11 cellular contexts compared by ENCODE assay signal in genomic region chr2:43484323-43484930, GRCh38.
DNase-seq lines count a peak whose midpoint lies in the region; ATAC-seq, FAIRE-seq and TF ChIP-seq lines count a peak whose summit lies in the region.
"Had no signal": no experiment of that assay in that cellular context is flagged by ENCODE, and none has a peak within 500 bp of the region (broad histone marks: within the 10 kb centered on the region; RNA-seq: fewer than 3 reads in every experiment).

No MANE protein-coding gene starts in this region.

- H3K9me3 ChIP-seq in prostate gland = no peaks in the 10 kb centered on the region

- CTCF ChIA-PET in activated CD4-positive, alpha-beta T cell treated with anti-CD3 and anti-CD28 coated beads, Interleukin-2, amount 10 ng/mL, durations not matched to agents 7 days and 5 days (lab: Charles Lee) = interaction anchor here (0.6 to 2.5 kb wide), 25 partner anchors 9 to 656 kb away, joined by 3 to 9 read pairs (median 4); no protein-coding TSS in a partner anchor

- no peaks in the 10 kb centered on the region for H3K27me3 ChIP-seq in prostate gland (replicated peaks; ENCODE audit: insufficient read depth)

- H3K36me3 Mint-ChIP-seq in activated CD4-positive, alpha-beta T cell treated with anti-CD3 and anti-CD28 coated beads, Interleukin-2, amount 10 ng/mL, durations not matched to agents 7 days and 5 days (ENCODE audit: low read depth) = peaks cover 13% of the 10 kb centered on the region

- POLR2A ChIA-PET in activated CD4-positive, alpha-beta T cell treated with anti-CD3 and anti-CD28 coated beads, Interleukin-2, amount 10 ng/mL, durations not matched to agents 7 days and 5 days (lab: Charles Lee) = interaction anchor here (0.7 kb wide), 1 partner anchor 40 kb away, joined by 3 read pairs; no protein-coding TSS in a partner anchor

- H3K27ac ChIP-seq in prostate gland = peak overlapping the region; percentile 67 to 69

- no peak for ATAC-seq in HG02588 (IDR thresholded peaks at IDR 0.05; ENCODE audit: unreplicated experiment)

- H3K27ac Mint-ChIP-seq in activated CD4-positive, alpha-beta T cell treated with anti-CD3 and anti-CD28 coated beads, Interleukin-2, amount 10 ng/mL, durations not matched to agents 7 days and 5 days = no peak overlapping the region
- H3K27ac Mint-ChIP-seq: activated naive CD4-positive, alpha-beta T cell treated with anti-CD3 and anti-CD28 coated beads, Interleukin-2, amount 50 U/mL, for 24 hours; stimulated activated naive CD8-positive, alpha-beta T cell treated with anti-CD3 and anti-CD28 coated beads, Interleukin-15, Interleukin-2, amounts not matched to agents 100 ng/mL and 50 ng/mL, for 24 hours had no signal

- H3K4me3 ChIP-seq in prostate gland = no peak overlapping the region

- H3K36me3 ChIP-seq in prostate gland = no peaks in the 10 kb centered on the region

- intact Hi-C loops in prostate gland (cut with DNase I) = loop anchor here (2.0 to 5.0 kb wide), 3 partner anchors 256 to 657 kb away; no protein-coding TSS in a partner anchor

- no peak for TF ChIP-seq POLR2A in prostate gland (IDR thresholded peaks at IDR 0.05)

- peak; percentile 27 for DNase-seq in activated CD4-positive, alpha-beta T cell treated with anti-CD3 and anti-CD28 coated beads, Interleukin-2, amount 10 ng/mL, durations not matched to agents 7 days and 5 days
- no peak for DNase-seq in activated CD4-positive, alpha-beta T cell treated with anti-CD3 and anti-CD28 coated beads, Interleukin-2, amount 50 U/mL, for 48 hours
- DNase-seq in NCI-H2107 treated with DMSO at 0.1 percent for 48 hours (lab: John Stamatoyannopoulos, UW; ENCODE audit: unreplicated experiment) = peak; percentile 22
- DNase-seq in glomerular endothelial cell (ENCODE audit: extremely low read depth, low read depth, low spot score) = peak; percentile 77
- DNase-seq in prostate gland (ENCODE audit: low spot score) = peak; percentile 34
- no peak for DNase-seq in effector CD8-positive, alpha-beta T cell (lab: John Stamatoyannopoulos, UW)

- H3K9me3 Mint-ChIP-seq in activated CD4-positive, alpha-beta T cell treated with anti-CD3 and anti-CD28 coated beads, Interleukin-2, amount 10 ng/mL, durations not matched to agents 7 days and 5 days = no peaks in the 10 kb centered on the region
- H3K9me3 Mint-ChIP-seq: activated naive CD4-positive, alpha-beta T cell treated with anti-CD3 and anti-CD28 coated beads, Interleukin-2, amount 50 U/mL, for 24 hours; CD8-positive, alpha-beta memory T cell; stimulated activated naive CD8-positive, alpha-beta T cell treated with anti-CD3 and anti-CD28 coated beads, Interleukin-15, Interleukin-2, amounts not matched to agents 100 ng/mL and 50 ng/mL, for 24 hours had no signal

- H3K4me1 ChIP-seq in prostate gland (replicated peaks) = no peaks in the 10 kb centered on the region

- peak; percentile 98 for FAIRE-seq in TTC549 (lab: Jason Lieb, UNC)

- peaks cover 12% of the 10 kb centered on the region for H3K4me1 Mint-ChIP-seq in activated CD4-positive, alpha-beta T cell treated with anti-CD3 and anti-CD28 coated beads, Interleukin-2, amount 10 ng/mL, durations not matched to agents 7 days and 5 days
- H3K4me1 Mint-ChIP-seq: activated naive CD4-positive, alpha-beta T cell treated with anti-CD3 and anti-CD28 coated beads, Interleukin-2, amount 50 U/mL, for 24 hours had no signal

- H3K27me3 Mint-ChIP-seq in activated CD4-positive, alpha-beta T cell treated with anti-CD3 and anti-CD28 coated beads, Interleukin-2, amount 10 ng/mL, durations not matched to agents 7 days and 5 days = no peaks in the 10 kb centered on the region
- H3K27me3 Mint-ChIP-seq: activated naive CD4-positive, alpha-beta T cell treated with anti-CD3 and anti-CD28 coated beads, Interleukin-2, amount 50 U/mL, for 24 hours; CD8-positive, alpha-beta memory T cell; stimulated activated naive CD8-positive, alpha-beta T cell treated with anti-CD3 and anti-CD28 coated beads, Interleukin-15, Interleukin-2, amounts not matched to agents 100 ng/mL and 50 ng/mL, for 24 hours had no signal

- H3K4me3 Mint-ChIP-seq in activated CD4-positive, alpha-beta T cell treated with anti-CD3 and anti-CD28 coated beads, Interleukin-2, amount 10 ng/mL, durations not matched to agents 7 days and 5 days = no peak overlapping the region
- H3K4me3 Mint-ChIP-seq: activated naive CD4-positive, alpha-beta T cell treated with anti-CD3 and anti-CD28 coated beads, Interleukin-2, amount 50 U/mL, for 24 hours; stimulated activated naive CD8-positive, alpha-beta T cell treated with anti-CD3 and anti-CD28 coated beads, Interleukin-15, Interleukin-2, amounts not matched to agents 100 ng/mL and 50 ng/mL, for 24 hours had no signal

- TF ChIP-seq CTCF in prostate gland (IDR thresholded peaks at IDR 0.05) = peak; percentile 28 to 92 (median 82)

Comparison
In these comparisons a context has a peak if more than half of its experiments do, and no peak if none do; other contexts are left out.
1. DNase-seq: peak in activated CD4-positive, alpha-beta T cell treated with anti-CD3 and anti-CD28 coated beads, Interleukin-2, amount 10 ng/mL, durations not matched to agents 7 days and 5 days (single experiment), NCI-H2107 treated with DMSO at 0.1 percent for 48 hours (single experiment), glomerular endothelial cell (single experiment) and prostate gland (single experiment); none in activated CD4-positive, alpha-beta T cell treated with anti-CD3 and anti-CD28 coated beads, Interleukin-2, amount 50 U/mL, for 48 hours (0 of 2) and effector CD8-positive, alpha-beta T cell (single experiment).